Comparison of ENCODE assay signal across 1 cellular context in genomic region chr4:89518259-89518658, GRCh38.
TF ChIP-seq lines count a peak whose summit lies in the region.

No MANE protein-coding gene starts in this region.

TF ChIP-seq in HepG2, 621 proteins besides CTCF, POLR2A, EP300 and RAD21 (continued from another document):
- TF ChIP-seq DZIP1 (CRISPR knock-in tag; IDR thresholded peaks at IDR 0.05) (no peak), TARDBP (CRISPR knock-in tag; IDR thresholded peaks at IDR 0.05) (no peak), ZNF513 (CRISPR knock-in tag; conservative IDR thresholded peaks at IDR 0.05) (no peak)
